ENCODE assay signal across 8 cellular contexts in genomic region chr14:49861923-49862673, GRCh38. TPM values are rescaled to one million over a fixed set of nuclear protein-coding genes. Genes with fewer than 3 reads are reported as not detected.
DNase-seq lines count a peak whose midpoint lies in the region; ATAC-seq and TF ChIP-seq lines count a peak whose summit lies in the region.

No MANE protein-coding gene starts in this region.

- ATAC-seq in GM18907 (IDR thresholded peaks at IDR 0.05; ENCODE audit: unreplicated experiment) (peak; percentile 34), HG03520 (IDR thresholded peaks at IDR 0.05; ENCODE audit: unreplicated experiment) (peak; percentile 22), lung (ENCODE audit: insufficient read depth, low FRiP score) (peak; percentile 83)

- H3K4me3 ChIP-seq in AG04450 (ENCODE audit: low read depth, low read length), result peak overlapping the region; percentile 62
- H3K4me3 ChIP-seq in lung, result peak overlapping the region; percentile 56

- TF ChIP-seq CTCF in AG04450 (IDR thresholded peaks at IDR 0.05; ENCODE audit: low read depth, low read length), result peak; percentile 100
- TF ChIP-seq CTCF in lung (IDR thresholded peaks at IDR 0.05; ENCODE audit: control extremely low read depth, extremely low read depth), result peak; percentile 100

- CTCF ChIA-PET in AG04450 (lab: Charles Lee), result interaction anchor here (0.5 to 6.6 kb wide), 68 partner anchors 9 to 914 kb away, joined by 3 to 256 read pairs (median 4); partner anchors contain the start of genes ARF6, DMAC2L, L2HGDH and NEMF

- H3K4me1 ChIP-seq in lung (ENCODE audit: control insufficient read depth in 2 of 2, insufficient read depth in 2 of 2, low read length in 2 of 2), result peaks cover 0 to 2% of the 10 kb centered on the region in 2 donors

- 0 to 1% methylated on average over 29 of the region's 32 CpGs for WGBS in lung, 2 donors

- H3K9me3 ChIP-seq in AG04450 (ENCODE audit: control insufficient read depth, insufficient read depth, low read length) (peaks cover 2% of the 10 kb centered on the region; the same call in 1 of the 2 replicates), lung (ENCODE audit: control insufficient read depth in 2 of 2, insufficient read depth in 1 of 2, low read length in 1 of 2) (no peaks in the 10 kb centered on the region)

- DNase-seq in AG04450 (ENCODE audit: low read depth, low spot score) (peak; percentile 84), NCI-H748 treated with DMSO at 0.1 percent for 48 hours (lab: John Stamatoyannopoulos, UW) (peak; percentile 85), lung (ENCODE audit: low spot score) (peak; percentile 88)
- DNase-seq in activated CD4-positive, alpha-beta T cell treated with anti-CD3 and anti-CD28 coated beads, Interleukin-2, amount 50 U/mL, for 48 hours, result peak; percentile 83 to 87
- DNase-seq in effector CD4-positive, alpha-beta T cell, result peak; percentile 78
- peak; percentile 76 for DNase-seq in stimulated activated CD4-positive, alpha-beta T cell treated with anti-CD3 and anti-CD28 coated beads, Interleukin-4, amount 100 ng/mL, for 48 hours (ENCODE audit: low read depth in 2 of 2)

- H3K27me3 ChIP-seq in AG04450 (ENCODE audit: control insufficient read depth, insufficient read depth, low read length), result no peaks in the 10 kb centered on the region
- H3K27me3 ChIP-seq in lung (ENCODE audit: control insufficient read depth, insufficient read depth), result no peaks in the 10 kb centered on the region

- H3K36me3 ChIP-seq in lung (ENCODE audit: control insufficient read depth in 2 of 2, insufficient read depth in 2 of 2, low read length in 2 of 2), result no peaks in the 10 kb centered on the region

- POLR2A ChIA-PET in AG04450 (lab: Yijun Ruan, JAX), result interaction anchor here (0.5 to 2.5 kb wide), 11 partner anchors 9 to 254 kb away, joined by 3 to 28 read pairs (median 8); partner anchors contain the start of genes ARF6, NEMF and VCPKMT

- H3K27ac ChIP-seq in AG04450 (ENCODE audit: low read depth, low read length), result peak overlapping the region; percentile 100
- peak overlapping the region; percentile 93 to 100 for H3K27ac ChIP-seq in lung (ENCODE audit: low read depth in 1 of 2, low read length in 1 of 2)

RNA-seq across cellular contexts. Expression of gene NEMF, which starts 9.5 kb away (rescaled TPM):
- polyA plus RNA-seq in AG04450 (2011; rRNA removed) (39.8 and 48.6 TPM in 2 replicates), lung (10 to 100 TPM; 19.7 to 33.1 TPM)
- polyA minus RNA-seq in AG04450 (2011; rRNA and poly(A)+ RNA removed), result 66.8 and 104 TPM in 2 replicates
- 100 to 1,000 TPM in 1 of 2 donors, 10 to 100 TPM in 1; 48.8 to 145 TPM for total RNA-seq in lung

RNA-seq across cellular contexts. Expression of gene ARF6, which starts 30.8 kb away (rescaled TPM):
- polyA plus RNA-seq in AG04450 (2011; rRNA removed), result 27.1 and 28.0 TPM in 2 replicates
- polyA minus RNA-seq in AG04450 (2011; rRNA and poly(A)+ RNA removed), result 26.8 and 28.1 TPM in 2 replicates
- 10 to 100 TPM; 46.2 to 58.9 TPM for total RNA-seq in lung
- polyA plus RNA-seq in lung, result 10 to 100 TPM; 25.4 to 46.9 TPM

Comparison
In these comparisons a context has a peak if more than half of its experiments do, and no peak if none do; other contexts are left out.
1. Peak in every context shown above with its lines: DNase-seq, ATAC-seq, H3K4me3 ChIP-seq and H3K27ac ChIP-seq.
2. ATAC-seq: peak in every context shown above with its lines; median percentile 83 in lung; 34 in GM18907; 22 in HG03520.